Comparison of ENCODE assay signal across 9 cellular contexts in genomic region chrX:65581661-65582339, GRCh38. TPM values are rescaled to one million over a fixed set of nuclear protein-coding genes. Genes with fewer than 3 reads are reported as not detected.
DNase-seq lines count a peak whose midpoint lies in the region; ATAC-seq and TF ChIP-seq lines count a peak whose summit lies in the region.
"Had no signal": no experiment of that assay in that cellular context is flagged by ENCODE, and none has a peak within 500 bp of the region (broad histone marks: within the 10 kb centered on the region; RNA-seq: fewer than 3 reads in every experiment).

No MANE protein-coding gene starts in this region.

- POLR2A ChIA-PET in activated CD8-positive, alpha-beta T cell treated with anti-CD3 and anti-CD28 coated beads for 36 hours (lab: Charles Lee), result no interaction called here

- H3K4me1 ChIP-seq in mucosa of descending colon (ENCODE audit: low read depth) (no peaks in the 10 kb centered on the region), tibial nerve (peaks cover 0 to 4% (median 0%) of the 10 kb centered on the region in 4 donors)

- H3K4me3 ChIP-seq in mucosa of descending colon (no peak overlapping the region), tibial nerve (no peak overlapping the region)

- H3K36me3 ChIP-seq in mucosa of descending colon (ENCODE audit: low read depth) (no peaks in the 10 kb centered on the region), tibial nerve (no peaks in the 10 kb centered on the region)

- H3K4me1 Mint-ChIP-seq in activated CD8-positive, alpha-beta T cell treated with anti-CD3 and anti-CD28 coated beads for 36 hours (ENCODE audit: low read depth), result peaks cover 7% of the 10 kb centered on the region
- peaks cover 15% of the 10 kb centered on the region for H3K4me1 Mint-ChIP-seq in endothelial cell (ENCODE audit: unreplicated experiment)

- H3K36me3 Mint-ChIP-seq in activated CD8-positive, alpha-beta T cell treated with anti-CD3 and anti-CD28 coated beads for 36 hours (ENCODE audit: low read depth), result no peaks in the 10 kb centered on the region
- no peaks in the 10 kb centered on the region for H3K36me3 Mint-ChIP-seq in endothelial cell (ENCODE audit: low read depth, unreplicated experiment)

- in situ Hi-C loops in Caki2 (cut with HindIII; ENCODE audit: low pct_unique_long_range_greater_than_20kb, low sequenced_read_pairs), result no loop called here

- CTCF ChIA-PET in activated CD8-positive, alpha-beta T cell treated with anti-CD3 and anti-CD28 coated beads for 36 hours (lab: Charles Lee), result interaction anchor here (0.7 to 2.0 kb wide), 13 partner anchors 10 to 1150 kb away, joined by 3 to 10 read pairs (median 3); no protein-coding TSS in a partner anchor

- no peak overlapping the region for H3K4me3 Mint-ChIP-seq in activated CD8-positive, alpha-beta T cell treated with anti-CD3 and anti-CD28 coated beads for 36 hours
- no peak overlapping the region for H3K4me3 Mint-ChIP-seq in endothelial cell (ENCODE audit: unreplicated experiment)
- H3K4me3 Mint-ChIP-seq: dendritic cell treated with granulocyte-macrophage colony-stimulating factor and Interleukin-4, amounts not matched to agents 40 ng/mL and 50 ng/mL, for 4 days had no signal

- H3K9me3 ChIP-seq in mucosa of descending colon, result no peaks in the 10 kb centered on the region
- H3K9me3 ChIP-seq in tibial nerve, result no peaks in the 10 kb centered on the region

- TF ChIP-seq CTCF in activated CD8-positive, alpha-beta T cell treated with anti-CD3 and anti-CD28 coated beads for 36 hours (IDR thresholded peaks at IDR 0.05), result peak; percentile 73
- peak; percentile 55 for TF ChIP-seq CTCF in endothelial cell (IDR thresholded peaks at IDR 0.05; ENCODE audit: unreplicated experiment)
- peak; percentile 30 for TF ChIP-seq CTCF in mucosa of descending colon (IDR thresholded peaks at IDR 0.05)
- peak; percentile 59 to 86 (median 72) for TF ChIP-seq CTCF in tibial nerve (IDR thresholded peaks at IDR 0.05)

- H3K27ac Mint-ChIP-seq in activated CD8-positive, alpha-beta T cell treated with anti-CD3 and anti-CD28 coated beads for 36 hours, result no peak overlapping the region
- peak overlapping the region; percentile 80 for H3K27ac Mint-ChIP-seq in endothelial cell (ENCODE audit: unreplicated experiment)
- H3K27ac Mint-ChIP-seq: dendritic cell treated with granulocyte-macrophage colony-stimulating factor and Interleukin-4, amounts not matched to agents 40 ng/mL and 50 ng/mL, for 4 days had no signal

- no peaks in the 10 kb centered on the region for H3K27me3 Mint-ChIP-seq in activated CD8-positive, alpha-beta T cell treated with anti-CD3 and anti-CD28 coated beads for 36 hours
- H3K27me3 Mint-ChIP-seq in endothelial cell (ENCODE audit: unreplicated experiment), result no peaks in the 10 kb centered on the region

- ATAC-seq in GM19351 (IDR thresholded peaks at IDR 0.05; ENCODE audit: unreplicated experiment), result peak; percentile 79
- ATAC-seq in HG03354 (IDR thresholded peaks at IDR 0.05; ENCODE audit: poor library complexity, severe bottlenecking, unreplicated experiment), result peak; percentile 91
- ATAC-seq in activated CD8-positive, alpha-beta T cell treated with anti-CD3 and anti-CD28 coated beads for 36 hours, result peak; percentile 67
- ATAC-seq in mucosa of descending colon, result peak; percentile 95

- H3K9me3 Mint-ChIP-seq in activated CD8-positive, alpha-beta T cell treated with anti-CD3 and anti-CD28 coated beads for 36 hours, result no peaks in the 10 kb centered on the region
- H3K9me3 Mint-ChIP-seq in endothelial cell (ENCODE audit: unreplicated experiment), result no peaks in the 10 kb centered on the region
- H3K9me3 Mint-ChIP-seq: dendritic cell treated with granulocyte-macrophage colony-stimulating factor and Interleukin-4, amounts not matched to agents 40 ng/mL and 50 ng/mL, for 4 days had no signal

- intact Hi-C loops in activated CD8-positive, alpha-beta T cell treated with anti-CD3 and anti-CD28 coated beads for 36 hours (cut with micrococcal nuclease), result loop anchor here (2.0 to 5.0 kb wide), 2 partner anchors 405 to 531 kb away; no protein-coding TSS in a partner anchor
- intact Hi-C loops in mucosa of descending colon (cut with DNase I, micrococcal nuclease), result loop anchor here (10.0 kb wide), 1 partner anchor 403 kb away; no protein-coding TSS in a partner anchor

- DNase-seq in Caki2 (ENCODE audit: low read depth), result peak; percentile 33
- peak; percentile 58 for DNase-seq in NCI-H748 treated with DMSO at 0.1 percent for 48 hours (lab: John Stamatoyannopoulos, UW)
- peak; percentile 66 for DNase-seq in activated CD8-positive, alpha-beta T cell treated with anti-CD3 and anti-CD28 coated beads for 36 hours
- DNase-seq in endothelial cell (ENCODE audit: low spot score), result peak; percentile 57
- DNase-seq in mucosa of descending colon, result peak in 2 of 3 donors; percentile 37 to 72
- DNase-seq in tibial nerve (ENCODE audit: low spot score in 2 of 2), result peak; percentile 28 to 63

- WGBS in tibial nerve, 2 donors, result 12 to 20% methylated on average over 12 of the region's 12 CpGs

- H3K27ac ChIP-seq in tibial nerve, result no peak overlapping the region

- H3K27me3 ChIP-seq in tibial nerve, result peaks cover 0 to 11% of the 10 kb centered on the region in 2 donors

- TF ChIP-seq POLR2A in tibial nerve (IDR thresholded peaks at IDR 0.05), result no peak

- TF ChIP-seq EP300 in tibial nerve (IDR thresholded peaks at IDR 0.05), result peak in 1 of 2 donors; percentile 6

RNA-seq across cellular contexts. Expression of gene LAS1L, which starts 47.2 kb away (rescaled TPM):
- total RNA-seq in Caki2 (2014; rRNA removed; shearing (Covaris generic); ENCODE audit: low replicate concordance), result 24.6 and 27.0 TPM in 2 replicates
- total RNA-seq in activated CD8-positive, alpha-beta T cell treated with anti-CD3 and anti-CD28 coated beads for 36 hours, result 10 to 100 TPM; 68.4 to 70.3 TPM
- total RNA-seq in endothelial cell (ENCODE audit: unreplicated experiment) (32.8 TPM), mucosa of descending colon (10 to 100 TPM; 17.2 to 31.1 (median 23.6) TPM), tibial nerve (10 to 100 TPM; 30.6 to 35.0 (median 32.3) TPM)
